Comparison of ENCODE assay signal across 1 cellular context in genomic region chr20:35453647-35454046, GRCh38.
TF ChIP-seq lines count a peak whose summit lies in the region.

No MANE protein-coding gene starts in this region.

TF ChIP-seq in HCT116, 20 proteins besides CTCF, POLR2A, EP300 and RAD21:
- TF ChIP-seq, protein P1, sequence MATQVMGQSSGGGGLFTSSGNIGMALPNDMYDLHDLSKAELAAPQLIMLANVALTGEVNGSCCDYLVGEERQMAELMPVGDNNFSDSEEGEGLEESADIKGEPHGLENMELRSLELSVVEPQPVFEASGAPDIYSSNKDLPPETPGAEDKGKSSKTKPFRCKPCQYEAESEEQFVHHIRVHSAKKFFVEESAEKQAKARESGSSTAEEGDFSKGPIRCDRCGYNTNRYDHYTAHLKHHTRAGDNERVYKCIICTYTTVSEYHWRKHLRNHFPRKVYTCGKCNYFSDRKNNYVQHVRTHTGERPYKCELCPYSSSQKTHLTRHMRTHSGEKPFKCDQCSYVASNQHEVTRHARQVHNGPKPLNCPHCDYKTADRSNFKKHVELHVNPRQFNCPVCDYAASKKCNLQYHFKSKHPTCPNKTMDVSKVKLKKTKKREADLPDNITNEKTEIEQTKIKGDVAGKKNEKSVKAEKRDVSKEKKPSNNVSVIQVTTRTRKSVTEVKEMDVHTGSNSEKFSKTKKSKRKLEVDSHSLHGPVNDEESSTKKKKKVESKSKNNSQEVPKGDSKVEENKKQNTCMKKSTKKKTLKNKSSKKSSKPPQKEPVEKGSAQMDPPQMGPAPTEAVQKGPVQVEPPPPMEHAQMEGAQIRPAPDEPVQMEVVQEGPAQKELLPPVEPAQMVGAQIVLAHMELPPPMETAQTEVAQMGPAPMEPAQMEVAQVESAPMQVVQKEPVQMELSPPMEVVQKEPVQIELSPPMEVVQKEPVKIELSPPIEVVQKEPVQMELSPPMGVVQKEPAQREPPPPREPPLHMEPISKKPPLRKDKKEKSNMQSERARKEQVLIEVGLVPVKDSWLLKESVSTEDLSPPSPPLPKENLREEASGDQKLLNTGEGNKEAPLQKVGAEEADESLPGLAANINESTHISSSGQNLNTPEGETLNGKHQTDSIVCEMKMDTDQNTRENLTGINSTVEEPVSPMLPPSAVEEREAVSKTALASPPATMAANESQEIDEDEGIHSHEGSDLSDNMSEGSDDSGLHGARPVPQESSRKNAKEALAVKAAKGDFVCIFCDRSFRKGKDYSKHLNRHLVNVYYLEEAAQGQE (IDR thresholded peaks at IDR 0.05; ENCODE audit: low read depth): no peak
- no peak for TF ChIP-seq CEBPB (IDR thresholded peaks at IDR 0.05; ENCODE audit: low read depth)
- TF ChIP-seq ZBTB33 (IDR thresholded peaks at IDR 0.05; ENCODE audit: extremely low read depth, insufficient replicate concordance, low read length): no peak
- TF ChIP-seq JUND (IDR thresholded peaks at IDR 0.05): no peak
- TF ChIP-seq ELF1 (IDR thresholded peaks at IDR 0.05; ENCODE audit: borderline replicate concordance, low read depth): no peak
- no peak for TF ChIP-seq ATF3 (IDR thresholded peaks at IDR 0.05)
- TF ChIP-seq TCF7L2 (IDR thresholded peaks at IDR 0.05; ENCODE audit: borderline replicate concordance, extremely low read depth, insufficient read depth, insufficient read length): no peak
- TF ChIP-seq EZH2phosphoT487 (IDR thresholded peaks at IDR 0.05; ENCODE audit: borderline replicate concordance): no peak
- TF ChIP-seq ZFX (IDR thresholded peaks at IDR 0.05): no peak
- no peak for TF ChIP-seq EZH2 (IDR thresholded peaks at IDR 0.05)
- TF ChIP-seq POLR2AphosphoS5 (IDR thresholded peaks at IDR 0.05; ENCODE audit: low read depth, low read length): no peak
- TF ChIP-seq SP1 (IDR thresholded peaks at IDR 0.05; ENCODE audit: low read depth): no peak
- no peak for TF ChIP-seq YY1 (IDR thresholded peaks at IDR 0.05; ENCODE audit: extremely low read depth, insufficient replicate concordance, low read depth, low read length)
- TF ChIP-seq EGR1 (IDR thresholded peaks at IDR 0.05; ENCODE audit: low read depth): no peak
- no peak for TF ChIP-seq ZNF274 (IDR thresholded peaks at IDR 0.05; ENCODE audit: low read depth, low read length)
- TF ChIP-seq CBX3 (IDR thresholded peaks at IDR 0.05; ENCODE audit: low read depth): no peak
- no peak for TF ChIP-seq FOSL1 (IDR thresholded peaks at IDR 0.05; ENCODE audit: low read depth)
